In genomic region chr22:35567794-35568193, GRCh38 we compare ENCODE assay signal across 1 cellular context.
TF ChIP-seq lines count a peak whose summit lies in the region.

No MANE protein-coding gene starts in this region.

TF ChIP-seq in K562, 482 proteins besides CTCF, POLR2A, EP300 and RAD21:
- TF ChIP-seq ZNF311 (CRISPR knock-in tag; IDR thresholded peaks at IDR 0.05) (no peak), STAT5A (IDR thresholded peaks at IDR 0.05; ENCODE audit: borderline replicate concordance, low read length) (no peak), ZHX1 (conservative IDR thresholded peaks at IDR 0.05; ENCODE audit: low read length) (no peak), RFX1 (IDR thresholded peaks at IDR 0.05) (peak; percentile 38; the same call in 1 of the 2 replicates), GABPA (tag; conservative IDR thresholded peaks at IDR 0.05; ENCODE audit: low read depth) (no peak), RCOR1 (IDR thresholded peaks at IDR 0.05; ENCODE audit: borderline replicate concordance in 1 of 2, low read depth in 2 of 2, low read length in 2 of 2) (no peak), ZNF274 (IDR thresholded peaks at IDR 0.05; ENCODE audit: borderline replicate concordance, low read depth, low read length) (no peak)
